ENCODE assay signal across 8 cellular contexts in genomic region chr3:11060500-11061251, GRCh38.
DNase-seq lines count a peak whose midpoint lies in the region; ATAC-seq, FAIRE-seq and TF ChIP-seq lines count a peak whose summit lies in the region.

No MANE protein-coding gene starts in this region.

- H4K20me1 ChIP-seq in HepG2 (ENCODE audit: insufficient read depth, low read length): no peaks in the 10 kb centered on the region

- H3K4me3 ChIP-seq in WI38 (ENCODE audit: low read depth, low read length) (peak overlapping the region; percentile 53), colonic mucosa (no peak overlapping the region), HepG2 (replicated peaks in 1 of 3; ENCODE audit: insufficient read depth in 1 of 3, low read depth in 2 of 3, low read length in 3 of 3) (no peak overlapping the region)

- in situ Hi-C loops in HepG2 (cut with HindIII; ENCODE audit: extremely low pct_ligation_motif_present, low pct_unique_long_range_greater_than_20kb): loop anchor here (5.0 kb wide), 2 partner anchors 113 to 303 kb away; no protein-coding TSS in a partner anchor

- ATAC-seq in HepG2 (peak; percentile 92), GM21515 (IDR thresholded peaks at IDR 0.05; ENCODE audit: unreplicated experiment) (no peak)

- H3K27me3 ChIP-seq in colonic mucosa: peaks cover 5% of the 10 kb centered on the region
- peaks cover 0 to 10% of the 10 kb centered on the region in 2 experiments; a peak in 3 of 5 replicates for H3K27me3 ChIP-seq in HepG2 (ENCODE audit: control insufficient read depth in 1 of 2, insufficient read depth in 2 of 2, low read length in 2 of 2)

- H3K27ac ChIP-seq in colonic mucosa (no peak overlapping the region), HepG2 (ENCODE audit: extremely low read length, insufficient read depth, low read length) (no peak overlapping the region)

- no peak for FAIRE-seq in HepG2 (lab: Jason Lieb, UNC)

- no peaks in the 10 kb centered on the region for H3K4me1 ChIP-seq in colonic mucosa
- no peaks in the 10 kb centered on the region for H3K4me1 ChIP-seq in HepG2 (ENCODE audit: insufficient read depth, low read length)

- POLR2A ChIA-PET in HepG2 (lab: Yijun Ruan, JAX): no interaction called here

- CTCF ChIA-PET in HepG2 (lab: Yijun Ruan, JAX; ENCODE audit: low intra/inter-chr PET ratio, low total read pairs): interaction anchor here (0.6 to 3.3 kb wide), 4 partner anchors 115 to 302 kb away, joined by 3 to 17 read pairs (median 6); no protein-coding TSS in a partner anchor

- H3K9me3 ChIP-seq in colonic mucosa (no peaks in the 10 kb centered on the region), HepG2 (ENCODE audit: low read length) (no peaks in the 10 kb centered on the region)

- H3K9ac ChIP-seq in colonic mucosa (ENCODE audit: low read depth in 2 of 2, low read length in 2 of 2) (no peak overlapping the region), HepG2 (ENCODE audit: insufficient read depth, low read depth, low read length) (no peak overlapping the region)

- peak; percentile 50 for TF ChIP-seq RAD21 in HepG2 (CRISPR knock-in tag; IDR thresholded peaks at IDR 0.05)

- 17% methylated on average over 13 of the region's 35 CpGs for WGBS in HepG2 (ENCODE audit: low lambda C conversion rate)

- TF ChIP-seq POLR2A in HepG2 (IDR thresholded peaks at IDR 0.05; ENCODE audit: insufficient read depth in 1 of 2, low read depth in 2 of 2, low read length in 2 of 2): no peak

- TF ChIP-seq CTCF in WI38 (IDR thresholded peaks at IDR 0.05; ENCODE audit: low read depth, low read length): peak; percentile 74
- TF ChIP-seq CTCF in colonic mucosa (IDR thresholded peaks at IDR 0.05): peak; percentile 86
- peak; percentile 87 for TF ChIP-seq CTCF in HepG2 (CRISPR knock-in tag; IDR thresholded peaks at IDR 0.05)

- intact Hi-C loops in colonic mucosa (cut with DNase I): loop anchor here (5.0 kb wide), 2 partner anchors 97 to 277 kb away; no protein-coding TSS in a partner anchor
- intact Hi-C loops in HepG2 (cut with micrococcal nuclease; ENCODE audit: unreplicated experiment): no loop called here

- DNase-seq in NCI-H510A treated with DMSO at 0.1 percent for 48 hours (lab: John Stamatoyannopoulos, UW) (peak; percentile 15), NCI-H510A (lab: John Stamatoyannopoulos, UW) (no peak), NCI-H1092 (lab: John Stamatoyannopoulos, UW) (peak; percentile 16), colonic mucosa (peak; percentile 41), HepG2 (ENCODE audit: low spot score) (peak; percentile 12)
- peak; percentile 56 for DNase-seq in stimulated activated CD4-positive, alpha-beta T cell treated with anti-CD3 and anti-CD28 coated beads, Interleukin-4, amount 100 ng/mL, for 24 hours

- H3K36me3 ChIP-seq in colonic mucosa (no peaks in the 10 kb centered on the region), HepG2 (replicated peaks in 1 of 2; ENCODE audit: control insufficient read depth in 1 of 2, insufficient read depth in 2 of 2, low read length in 2 of 2) (no peaks in the 10 kb centered on the region)

- 0 out of 2 replicates have a peak overlapping the region, but pooled peaks have one; percentile 19 for H3K4me2 ChIP-seq in HepG2 (ENCODE audit: low read depth, low read length)

- no peak for TF ChIP-seq EP300 in HepG2 (IDR thresholded peaks at IDR 0.05; ENCODE audit: low read depth in 2 of 2, low read length in 2 of 2)
- no peak for TF ChIP-seq EP300 in HepG2 (CRISPR knock-in tag; IDR thresholded peaks at IDR 0.05; ENCODE audit: borderline replicate concordance)

- H3K79me2 ChIP-seq in HepG2 (ENCODE audit: insufficient read depth, low read length): no peaks in the 10 kb centered on the region

- no TSS peak for BruUV-seq in HepG2 (replicated peaks; lab: Mats Ljungman, UMichigan)

- no peak overlapping the region for H2AFZ ChIP-seq in HepG2 (ENCODE audit: low read length)

TF ChIP-seq in HepG2, 621 proteins besides CTCF, POLR2A, EP300 and RAD21 (continues in another document):
- peak; percentile 48; the same call in 1 of the 2 replicates for TF ChIP-seq ZNF776 (CRISPR knock-in tag; IDR thresholded peaks at IDR 0.05)
- TF ChIP-seq, protein P1, sequence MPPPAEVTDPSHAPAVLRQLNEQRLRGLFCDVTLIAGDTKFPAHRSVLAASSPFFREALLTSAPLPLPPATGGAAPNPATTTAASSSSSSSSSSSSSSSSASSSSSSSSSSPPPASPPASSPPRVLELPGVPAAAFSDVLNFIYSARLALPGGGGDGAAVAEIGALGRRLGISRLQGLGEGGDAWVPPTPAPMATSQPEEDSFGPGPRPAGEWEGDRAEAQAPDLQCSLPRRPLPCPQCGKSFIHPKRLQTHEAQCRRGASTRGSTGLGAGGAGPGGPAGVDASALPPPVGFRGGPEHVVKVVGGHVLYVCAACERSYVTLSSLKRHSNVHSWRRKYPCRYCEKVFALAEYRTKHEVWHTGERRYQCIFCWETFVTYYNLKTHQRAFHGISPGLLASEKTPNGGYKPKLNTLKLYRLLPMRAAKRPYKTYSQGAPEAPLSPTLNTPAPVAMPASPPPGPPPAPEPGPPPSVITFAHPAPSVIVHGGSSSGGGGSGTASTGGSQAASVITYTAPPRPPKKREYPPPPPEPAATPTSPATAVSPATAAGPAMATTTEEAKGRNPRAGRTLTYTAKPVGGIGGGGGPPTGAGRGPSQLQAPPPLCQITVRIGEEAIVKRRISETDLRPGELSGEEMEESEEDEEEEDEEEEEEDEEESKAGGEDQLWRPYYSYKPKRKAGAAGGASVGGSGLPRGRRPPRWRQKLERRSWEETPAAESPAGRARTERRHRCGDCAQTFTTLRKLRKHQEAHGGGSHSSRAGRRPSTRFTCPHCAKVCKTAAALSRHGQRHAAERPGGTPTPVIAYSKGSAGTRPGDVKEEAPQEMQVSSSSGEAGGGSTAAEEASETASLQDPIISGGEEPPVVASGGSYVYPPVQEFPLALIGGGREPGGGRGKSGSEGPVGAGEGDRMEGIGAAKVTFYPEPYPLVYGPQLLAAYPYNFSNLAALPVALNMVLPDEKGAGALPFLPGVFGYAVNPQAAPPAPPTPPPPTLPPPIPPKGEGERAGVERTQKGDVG (CRISPR knock-in tag; IDR thresholded peaks at IDR 0.05; ENCODE audit: borderline replicate concordance): no peak
- peak; percentile 10; the same call in 1 of the 2 replicates for TF ChIP-seq ELF1 (CRISPR knock-in tag; IDR thresholded peaks at IDR 0.05)
- TF ChIP-seq ZNF205 (CRISPR knock-in tag; IDR thresholded peaks at IDR 0.05): no peak
- peak; percentile 34 for TF ChIP-seq HNRNPLL (IDR thresholded peaks at IDR 0.05; ENCODE audit: low read depth, low read length, poor library complexity, severe bottlenecking)
- TF ChIP-seq UBTF (CRISPR knock-in tag; IDR thresholded peaks at IDR 0.05): peak; percentile 39; the same call in 1 of the 2 replicates
- TF ChIP-seq, protein P2, sequence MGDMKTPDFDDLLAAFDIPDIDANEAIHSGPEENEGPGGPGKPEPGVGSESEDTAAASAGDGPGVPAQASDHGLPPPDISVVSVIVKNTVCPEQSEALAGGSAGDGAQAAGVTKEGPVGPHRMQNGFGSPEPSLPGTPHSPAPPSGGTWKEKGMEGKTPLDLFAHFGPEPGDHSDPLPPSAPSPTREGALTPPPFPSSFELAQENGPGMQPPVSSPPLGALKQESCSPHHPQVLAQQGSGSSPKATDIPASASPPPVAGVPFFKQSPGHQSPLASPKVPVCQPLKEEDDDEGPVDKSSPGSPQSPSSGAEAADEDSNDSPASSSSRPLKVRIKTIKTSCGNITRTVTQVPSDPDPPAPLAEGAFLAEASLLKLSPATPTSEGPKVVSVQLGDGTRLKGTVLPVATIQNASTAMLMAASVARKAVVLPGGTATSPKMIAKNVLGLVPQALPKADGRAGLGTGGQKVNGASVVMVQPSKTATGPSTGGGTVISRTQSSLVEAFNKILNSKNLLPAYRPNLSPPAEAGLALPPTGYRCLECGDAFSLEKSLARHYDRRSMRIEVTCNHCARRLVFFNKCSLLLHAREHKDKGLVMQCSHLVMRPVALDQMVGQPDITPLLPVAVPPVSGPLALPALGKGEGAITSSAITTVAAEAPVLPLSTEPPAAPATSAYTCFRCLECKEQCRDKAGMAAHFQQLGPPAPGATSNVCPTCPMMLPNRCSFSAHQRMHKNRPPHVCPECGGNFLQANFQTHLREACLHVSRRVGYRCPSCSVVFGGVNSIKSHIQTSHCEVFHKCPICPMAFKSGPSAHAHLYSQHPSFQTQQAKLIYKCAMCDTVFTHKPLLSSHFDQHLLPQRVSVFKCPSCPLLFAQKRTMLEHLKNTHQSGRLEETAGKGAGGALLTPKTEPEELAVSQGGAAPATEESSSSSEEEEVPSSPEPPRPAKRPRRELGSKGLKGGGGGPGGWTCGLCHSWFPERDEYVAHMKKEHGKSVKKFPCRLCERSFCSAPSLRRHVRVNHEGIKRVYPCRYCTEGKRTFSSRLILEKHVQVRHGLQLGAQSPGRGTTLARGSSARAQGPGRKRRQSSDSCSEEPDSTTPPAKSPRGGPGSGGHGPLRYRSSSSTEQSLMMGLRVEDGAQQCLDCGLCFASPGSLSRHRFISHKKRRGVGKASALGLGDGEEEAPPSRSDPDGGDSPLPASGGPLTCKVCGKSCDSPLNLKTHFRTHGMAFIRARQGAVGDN (CRISPR knock-in tag; IDR thresholded peaks at IDR 0.05): peak; percentile 34; the same call in 1 of the 2 replicates
- peak; percentile 41; the same call in 1 of the 2 replicates for TF ChIP-seq KDM2A (CRISPR knock-in tag; IDR thresholded peaks at IDR 0.05; ENCODE audit: borderline replicate concordance, low read depth)
- no peak for TF ChIP-seq EHMT2 (IDR thresholded peaks at IDR 0.05; ENCODE audit: borderline replicate concordance, low read depth, low read length)
- TF ChIP-seq JUNB (CRISPR knock-in tag; IDR thresholded peaks at IDR 0.05; ENCODE audit: borderline replicate concordance): no peak
- no peak for TF ChIP-seq SRSF9 (IDR thresholded peaks at IDR 0.05; ENCODE audit: borderline replicate concordance, insufficient read depth, low read depth, low read length, poor library complexity, severe bottlenecking)
- TF ChIP-seq ZNF83 (CRISPR knock-in tag; IDR thresholded peaks at IDR 0.05; ENCODE audit: borderline replicate concordance): no peak
